Comparison of ENCODE assay signal across 9 cellular contexts in genomic region chr10:9209105-9209798, GRCh38.
A peak's percentile ranks its signal among the peaks of the same experiment; 100 is the strongest.
DNase-seq lines count a peak whose midpoint lies in the region; ATAC-seq and TF ChIP-seq lines count a peak whose summit lies in the region.
"Had no signal": no experiment of that assay in that cellular context is flagged by ENCODE, and none has a peak within 500 bp of the region (broad histone marks: within the 10 kb centered on the region; RNA-seq: fewer than 3 reads in every experiment).

No MANE protein-coding gene starts in this region.

- no peaks in the 10 kb centered on the region for H3K36me3 ChIP-seq in sigmoid colon

- no peaks in the 10 kb centered on the region for H3K36me3 Mint-ChIP-seq in T-helper 17 cell (ENCODE audit: low read depth)

- no peaks in the 10 kb centered on the region for H3K4me1 ChIP-seq in sigmoid colon

- no peak overlapping the region for H3K4me3 Mint-ChIP-seq in T-helper 17 cell
- H3K4me3 Mint-ChIP-seq: T-helper 1 cell treated with Interleukin-12 subunit alpha and Interleukin-12 subunit beta and Interleukin-4 antibody, amounts not matched to agents 30 μg/mL and 1 μg/mL, for 36 hours had no signal

- peak; percentile 68 for DNase-seq in Caki2 (ENCODE audit: low read depth)
- DNase-seq in HT1080 (ENCODE audit: low read depth) = peak; percentile 53
- DNase-seq in T-helper 17 cell = peak; percentile 40 to 71 (median 42)
- peak in 45 of 56 donors; percentile 1 to 81 (median 20) for DNase-seq in amygdala (lab: John Stamatoyannopoulos, UW)
- DNase-seq in hepatic stellate cell (ENCODE audit: low spot score) = peak; percentile 20
- DNase-seq in sigmoid colon = peak; percentile 69

- H3K9me3 ChIP-seq in T-helper 17 cell (ENCODE audit: control insufficient read depth, low read length, poor library complexity, severe bottlenecking) (no peaks in the 10 kb centered on the region), sigmoid colon (no peaks in the 10 kb centered on the region)

- in situ Hi-C loops in Caki2 (cut with HindIII; ENCODE audit: low pct_unique_long_range_greater_than_20kb, low sequenced_read_pairs) = no loop called here

- 19 to 25% methylated on average over 13 of the region's 13 CpGs for WGBS in sigmoid colon, 2 donors

- no peak overlapping the region for H3K4me3 ChIP-seq in sigmoid colon

- no peak for TF ChIP-seq EP300 in sigmoid colon (IDR thresholded peaks at IDR 0.05)

- H3K27ac Mint-ChIP-seq in T-helper 17 cell = no peak overlapping the region
- H3K27ac Mint-ChIP-seq: T-helper 1 cell treated with Interleukin-12 subunit alpha and Interleukin-12 subunit beta and Interleukin-4 antibody, amounts not matched to agents 30 μg/mL and 1 μg/mL, for 36 hours had no signal

- TF ChIP-seq CTCF in sigmoid colon (IDR thresholded peaks at IDR 0.05) = peak; percentile 16 to 91 (median 84)

- H3K4me1 Mint-ChIP-seq in T-helper 17 cell = no peaks in the 10 kb centered on the region

- H3K27me3 Mint-ChIP-seq in T-helper 17 cell = peaks cover 32% of the 10 kb centered on the region

- no peak for TF ChIP-seq POLR2A in sigmoid colon (IDR thresholded peaks at IDR 0.05)

- H3K27ac ChIP-seq in sigmoid colon = no peak overlapping the region

- intact Hi-C loops in sigmoid colon (cut with DNase I) = loop anchor here (2.0 kb wide), 1 partner anchor 1336 kb away; no protein-coding TSS in a partner anchor

- H3K27me3 ChIP-seq in sigmoid colon = no peaks in the 10 kb centered on the region

- ATAC-seq in GM19455 (IDR thresholded peaks at IDR 0.05; ENCODE audit: unreplicated experiment) = peak; percentile 92
- ATAC-seq in T-helper 17 cell = peak; percentile 56
- ATAC-seq in GM18870 (IDR thresholded peaks at IDR 0.05; ENCODE audit: unreplicated experiment) = no peak
